In genomic region chr19:43592800-43593350, GRCh38 we compare ENCODE assay signal across 1 cellular context.
TF ChIP-seq lines count a peak whose summit lies in the region.

No MANE protein-coding gene starts in this region.

TF ChIP-seq in H1, 55 proteins besides CTCF, POLR2A, EP300 and RAD21:
- TF ChIP-seq CHD2 (IDR thresholded peaks at IDR 0.05; ENCODE audit: low read length) (no peak), RNF2 (IDR thresholded peaks at IDR 0.05; ENCODE audit: borderline replicate concordance, low read depth, low read length, missing control alignments, poor library complexity, severe bottlenecking) (no peak), CBX5 (IDR thresholded peaks at IDR 0.05; ENCODE audit: low read depth, low read length) (no peak), EZH2 (IDR thresholded peaks at IDR 0.05; ENCODE audit: low read depth, low read length, severe bottlenecking) (no peak), SIX5 (IDR thresholded peaks at IDR 0.05; ENCODE audit: low read depth, low read length) (no peak), BRCA1 (IDR thresholded peaks at IDR 0.05; ENCODE audit: low read depth, low read length) (no peak), MAX (IDR thresholded peaks at IDR 0.05) (no peak)
TF ChIP-seq in H1: peak in this region for 0.
